In genomic region chr3:197292083-197293042, GRCh38 we compare ENCODE assay signal across 20 cellular contexts. TPM values are rescaled to one million over a fixed set of nuclear protein-coding genes. Genes with fewer than 3 reads are reported as not detected.
DNase-seq lines count a peak whose midpoint lies in the region; ATAC-seq and TF ChIP-seq lines count a peak whose summit lies in the region.
"Had no signal": no experiment of that assay in that cellular context is flagged by ENCODE, and none has a peak within 500 bp of the region (broad histone marks: within the 10 kb centered on the region; RNA-seq: fewer than 3 reads in every experiment).

No MANE protein-coding gene starts in this region.

- H3K27ac Mint-ChIP-seq in activated CD8-positive, alpha-beta T cell treated with anti-CD3 and anti-CD28 coated beads for 36 hours = peak overlapping the region; percentile 53
- H3K27ac Mint-ChIP-seq in activated CD8-positive, alpha-beta T cell treated with anti-CD3 and anti-CD28 coated beads, Interleukin-2, amount 10 ng/mL, durations not matched to agents 7 days and 5 days = no peak overlapping the region
- H3K27ac Mint-ChIP-seq in T-helper 17 cell = peak overlapping the region; percentile 32

- peaks cover 6 to 8% (median 8%) of the 10 kb centered on the region in 3 donors for H3K4me1 ChIP-seq in skeletal muscle tissue (ENCODE audit: control insufficient read depth in 3 of 3, insufficient read depth in 3 of 3, low read length in 3 of 3)
- H3K4me1 ChIP-seq: parathyroid adenoma had no signal

- CTCF ChIA-PET in activated CD8-positive, alpha-beta T cell treated with anti-CD3 and anti-CD28 coated beads for 36 hours (lab: Charles Lee) = no interaction called here
- CTCF ChIA-PET in activated CD8-positive, alpha-beta T cell treated with anti-CD3 and anti-CD28 coated beads, Interleukin-2, amount 10 ng/mL, durations not matched to agents 7 days and 5 days (lab: Charles Lee) = interaction anchor here (1.6 kb wide), 1 partner anchor 34 kb away, joined by 3 read pairs; no protein-coding TSS in a partner anchor

- H3K4me1 Mint-ChIP-seq in activated CD8-positive, alpha-beta T cell treated with anti-CD3 and anti-CD28 coated beads for 36 hours (ENCODE audit: low read depth) = peaks cover 53% of the 10 kb centered on the region
- peaks cover 41% of the 10 kb centered on the region for H3K4me1 Mint-ChIP-seq in activated CD8-positive, alpha-beta T cell treated with anti-CD3 and anti-CD28 coated beads, Interleukin-2, amount 10 ng/mL, durations not matched to agents 7 days and 5 days (ENCODE audit: low read depth)
- H3K4me1 Mint-ChIP-seq in T-helper 17 cell = peaks cover 38% of the 10 kb centered on the region

- H3K9me3 Mint-ChIP-seq in activated CD8-positive, alpha-beta T cell treated with anti-CD3 and anti-CD28 coated beads for 36 hours = no peaks in the 10 kb centered on the region
- H3K9me3 Mint-ChIP-seq in activated CD8-positive, alpha-beta T cell treated with anti-CD3 and anti-CD28 coated beads, Interleukin-2, amount 10 ng/mL, durations not matched to agents 7 days and 5 days (ENCODE audit: insufficient read depth) = no peaks in the 10 kb centered on the region

- no peak overlapping the region for H3K4me3 Mint-ChIP-seq in activated CD8-positive, alpha-beta T cell treated with anti-CD3 and anti-CD28 coated beads for 36 hours
- H3K4me3 Mint-ChIP-seq in activated CD8-positive, alpha-beta T cell treated with anti-CD3 and anti-CD28 coated beads, Interleukin-2, amount 10 ng/mL, durations not matched to agents 7 days and 5 days = no peak overlapping the region
- H3K4me3 Mint-ChIP-seq in T-helper 17 cell = no peak overlapping the region

- H3K27me3 ChIP-seq in skeletal muscle tissue (ENCODE audit: control insufficient read depth in 3 of 3, insufficient read depth in 3 of 3, low read length in 3 of 3) = no peaks in the 10 kb centered on the region
- H3K27me3 ChIP-seq: body of pancreas, left lung, uterus had no signal

- no peak overlapping the region for H3K4me3 ChIP-seq in skeletal muscle tissue (ENCODE audit: low read length in 3 of 3)
- H3K4me3 ChIP-seq: body of pancreas, left lung, SK-N-MC, uterus had no signal

- intact Hi-C loops in activated CD8-positive, alpha-beta T cell treated with anti-CD3 and anti-CD28 coated beads for 36 hours (cut with micrococcal nuclease) = no loop called here

- POLR2A ChIA-PET in activated CD8-positive, alpha-beta T cell treated with anti-CD3 and anti-CD28 coated beads for 36 hours (lab: Charles Lee) = interaction anchor here (0.6 kb wide), 1 partner anchor 10 kb away, joined by 3 read pairs; no protein-coding TSS in a partner anchor
- POLR2A ChIA-PET in activated CD8-positive, alpha-beta T cell treated with anti-CD3 and anti-CD28 coated beads, Interleukin-2, amount 10 ng/mL, durations not matched to agents 7 days and 5 days (lab: Charles Lee) = interaction anchor here (0.6 kb wide), 1 partner anchor 9 kb away, joined by 4 read pairs; no protein-coding TSS in a partner anchor

- TF ChIP-seq CTCF in activated CD8-positive, alpha-beta T cell treated with anti-CD3 and anti-CD28 coated beads for 36 hours (IDR thresholded peaks at IDR 0.05) = no peak

- peak overlapping the region in 1 of 3 donors; percentile 9 for H3K9ac ChIP-seq in skeletal muscle tissue (ENCODE audit: low read depth in 1 of 3, low read length in 3 of 3)
- H3K9ac ChIP-seq: parathyroid adenoma had no signal

- peaks cover 44% of the 10 kb centered on the region for H3K36me3 Mint-ChIP-seq in activated CD8-positive, alpha-beta T cell treated with anti-CD3 and anti-CD28 coated beads for 36 hours (ENCODE audit: low read depth)
- H3K36me3 Mint-ChIP-seq in activated CD8-positive, alpha-beta T cell treated with anti-CD3 and anti-CD28 coated beads, Interleukin-2, amount 10 ng/mL, durations not matched to agents 7 days and 5 days (ENCODE audit: low read depth) = peaks cover 53% of the 10 kb centered on the region
- H3K36me3 Mint-ChIP-seq in T-helper 17 cell (ENCODE audit: low read depth) = peaks cover 2% of the 10 kb centered on the region

- peak overlapping the region; percentile 39 for H3K27ac ChIP-seq in skeletal muscle tissue (ENCODE audit: low read depth, low read length)
- H3K27ac ChIP-seq: body of pancreas, left lung, parathyroid adenoma, SK-N-MC, uterus had no signal

- H3K27me3 Mint-ChIP-seq in activated CD8-positive, alpha-beta T cell treated with anti-CD3 and anti-CD28 coated beads for 36 hours = no peaks in the 10 kb centered on the region
- H3K27me3 Mint-ChIP-seq in activated CD8-positive, alpha-beta T cell treated with anti-CD3 and anti-CD28 coated beads, Interleukin-2, amount 10 ng/mL, durations not matched to agents 7 days and 5 days (ENCODE audit: low read depth) = no peaks in the 10 kb centered on the region
- H3K27me3 Mint-ChIP-seq in T-helper 17 cell = no peaks in the 10 kb centered on the region

- H3K9me3 ChIP-seq in T-helper 17 cell (ENCODE audit: control insufficient read depth, low read length, poor library complexity, severe bottlenecking) (no peaks in the 10 kb centered on the region), skeletal muscle tissue (ENCODE audit: control insufficient read depth in 3 of 3, low read length in 3 of 3) (no peaks in the 10 kb centered on the region)
- H3K9me3 ChIP-seq: body of pancreas, left lung, uterus had no signal

- H3K36me3 ChIP-seq in skeletal muscle tissue (ENCODE audit: control insufficient read depth in 3 of 3, insufficient read depth in 3 of 3, low read length in 3 of 3) = peaks cover 0 to 11% (median 5%) of the 10 kb centered on the region in 3 donors
- H3K36me3 ChIP-seq: uterus had no signal

- no peak for DNase-seq in activated CD8-positive, alpha-beta T cell treated with anti-CD3 and anti-CD28 coated beads for 36 hours
- no peak for DNase-seq in activated CD8-positive, alpha-beta T cell treated with anti-CD3 and anti-CD28 coated beads, Interleukin-2, amount 10 ng/mL, durations not matched to agents 7 days and 5 days
- DNase-seq in T-helper 17 cell = no peak
- peak; percentile 65 for DNase-seq in fibroblast of gingiva (ENCODE audit: low read depth)
- DNase-seq in NAMALWA (ENCODE audit: low spot score) = no peak
- DNase-seq in activated effector memory CD4-positive, alpha-beta T cell treated with anti-CD3 and anti-CD28 coated beads, Interleukin-2, amount 50 U/mL, for 16 hours = no peak
- no peak for DNase-seq in stimulated activated CD4-positive, alpha-beta T cell treated with anti-CD3 and anti-CD28 coated beads, Interleukin-1b, Interleukin-23, amount 100 ng/mL, for 48 hours
- DNase-seq: activated CD4-positive, alpha-beta T cell treated with anti-CD3 and anti-CD28 coated beads, Interleukin-2, amount 50 U/mL, for 48 hours; activated gamma-delta T cell; body of pancreas; DMS53; left lung; NCI-H1930; NCI-H526; OCI-M1; stimulated activated naive CD4-positive, alpha-beta T cell; uterus had no signal

- peak; percentile 34 for ATAC-seq in activated CD8-positive, alpha-beta T cell treated with anti-CD3 and anti-CD28 coated beads for 36 hours
- no peak for ATAC-seq in activated CD8-positive, alpha-beta T cell treated with anti-CD3 and anti-CD28 coated beads, Interleukin-2, amount 10 ng/mL, durations not matched to agents 7 days and 5 days
- ATAC-seq in T-helper 17 cell = no peak
- ATAC-seq: body of pancreas, left lung had no signal

RNA-seq across cellular contexts. Expression of gene DLG1, which starts 6.0 kb away (rescaled TPM):
- total RNA-seq in activated CD8-positive, alpha-beta T cell treated with anti-CD3 and anti-CD28 coated beads for 36 hours = 10 to 100 TPM; 57.6 to 62.2 TPM
- total RNA-seq in activated CD8-positive, alpha-beta T cell treated with anti-CD3 and anti-CD28 coated beads, Interleukin-2, amount 10 ng/mL, durations not matched to agents 7 days and 5 days = 10 to 100 TPM; 72.2 to 76.6 TPM
- total RNA-seq in T-helper 17 cell = 10 to 100 TPM; 87.5 to 99.7 TPM
- 62.1 TPM for total RNA-seq in skeletal muscle tissue
